ENCODE assay signal across 8 cellular contexts in genomic region chr12:22684526-22685118, GRCh38. TPM values are rescaled to one million over a fixed set of nuclear protein-coding genes. Genes with fewer than 3 reads are reported as not detected.
DNase-seq lines count a peak whose midpoint lies in the region; ATAC-seq and TF ChIP-seq lines count a peak whose summit lies in the region.

No MANE protein-coding gene starts in this region.

- H3K9me3 ChIP-seq in CD4-positive, CD25-positive, alpha-beta regulatory T cell (ENCODE audit: control insufficient read depth in 2 of 2, low read length in 2 of 2), result no peaks in the 10 kb centered on the region
- H3K9me3 ChIP-seq in T-helper 17 cell (ENCODE audit: control insufficient read depth, low read length, poor library complexity, severe bottlenecking), result no peaks in the 10 kb centered on the region
- H3K9me3 ChIP-seq in transverse colon, result no peaks in the 10 kb centered on the region

- TF ChIP-seq CTCF in LNCAP (IDR thresholded peaks at IDR 0.05) (peak; percentile 75), glutamatergic neuron (IDR thresholded peaks at IDR 0.05; ENCODE audit: partially characterized antibody, unreplicated experiment) (peak; percentile 67), transverse colon (IDR thresholded peaks at IDR 0.05) (peak; percentile 40 to 58 (median 54))

- no peak overlapping the region for H3K27ac Mint-ChIP-seq in CD4-positive, CD25-positive, alpha-beta regulatory T cell
- no peak overlapping the region for H3K27ac Mint-ChIP-seq in T-helper 17 cell
- H3K27ac Mint-ChIP-seq in glutamatergic neuron (ENCODE audit: unreplicated experiment), result no peak overlapping the region
- H3K27ac Mint-ChIP-seq in activated naive CD8-positive, alpha-beta T cell treated with anti-CD3 and anti-CD28 coated beads for 36 hours, result no peak overlapping the region

- H3K4me3 Mint-ChIP-seq in CD4-positive, CD25-positive, alpha-beta regulatory T cell, result no peak overlapping the region
- H3K4me3 Mint-ChIP-seq in T-helper 17 cell (no peak overlapping the region), glutamatergic neuron (ENCODE audit: unreplicated experiment) (no peak overlapping the region)
- no peak overlapping the region for H3K4me3 Mint-ChIP-seq in activated naive CD8-positive, alpha-beta T cell treated with anti-CD3 and anti-CD28 coated beads for 36 hours

- peaks cover 27% of the 10 kb centered on the region for H3K36me3 ChIP-seq in CD4-positive, CD25-positive, alpha-beta regulatory T cell (ENCODE audit: control insufficient read depth, insufficient read depth, low read length)
- peaks cover 0 to 13% (median 6%) of the 10 kb centered on the region in 4 donors for H3K36me3 ChIP-seq in transverse colon

- no peak for TF ChIP-seq POLR2A in transverse colon (IDR thresholded peaks at IDR 0.05)

- H3K27ac ChIP-seq in CD4-positive, CD25-positive, alpha-beta regulatory T cell (ENCODE audit: insufficient read depth, low read length, poor library complexity, severe bottlenecking), result no peak overlapping the region
- no peak overlapping the region for H3K27ac ChIP-seq in transverse colon

- peaks cover 22 to 37% (median 30%) of the 10 kb centered on the region in 4 donors for H3K4me1 Mint-ChIP-seq in CD4-positive, CD25-positive, alpha-beta regulatory T cell
- H3K4me1 Mint-ChIP-seq in T-helper 17 cell, result peaks cover 23% of the 10 kb centered on the region
- H3K4me1 Mint-ChIP-seq in glutamatergic neuron (ENCODE audit: low read depth, unreplicated experiment), result no peaks in the 10 kb centered on the region
- peaks cover 14% of the 10 kb centered on the region for H3K4me1 Mint-ChIP-seq in activated naive CD8-positive, alpha-beta T cell treated with anti-CD3 and anti-CD28 coated beads for 36 hours

- WGBS in transverse colon (ENCODE audit: low coverage in 1 of 2), 2 donors, result 20 to 25% methylated on average over 2 of the region's 2 CpGs

- no peaks in the 10 kb centered on the region for H3K4me1 ChIP-seq in CD4-positive, CD25-positive, alpha-beta regulatory T cell (ENCODE audit: control insufficient read depth, insufficient read depth, low read length, poor library complexity, severe bottlenecking)
- H3K4me1 ChIP-seq in transverse colon, result peaks cover 0 to 8% (median 1%) of the 10 kb centered on the region in 4 donors

- intact Hi-C loops in transverse colon (cut with DNase I; ENCODE audit: low total_unique reads), result no loop called here

- no peaks in the 10 kb centered on the region for H3K27me3 Mint-ChIP-seq in CD4-positive, CD25-positive, alpha-beta regulatory T cell
- H3K27me3 Mint-ChIP-seq in T-helper 17 cell (no peaks in the 10 kb centered on the region), glutamatergic neuron (ENCODE audit: unreplicated experiment) (no peaks in the 10 kb centered on the region)
- H3K27me3 Mint-ChIP-seq in activated naive CD8-positive, alpha-beta T cell treated with anti-CD3 and anti-CD28 coated beads for 36 hours, result no peaks in the 10 kb centered on the region

- no peak for TF ChIP-seq EP300 in transverse colon (IDR thresholded peaks at IDR 0.05; ENCODE audit: low read depth)

- H3K27me3 ChIP-seq in CD4-positive, CD25-positive, alpha-beta regulatory T cell (ENCODE audit: control insufficient read depth, insufficient read depth, low read length), result no peaks in the 10 kb centered on the region
- H3K27me3 ChIP-seq in transverse colon, result no peaks in the 10 kb centered on the region

- H3K9me3 Mint-ChIP-seq in CD4-positive, CD25-positive, alpha-beta regulatory T cell, result no peaks in the 10 kb centered on the region
- no peaks in the 10 kb centered on the region for H3K9me3 Mint-ChIP-seq in glutamatergic neuron (ENCODE audit: unreplicated experiment)
- peaks cover 4% of the 10 kb centered on the region for H3K9me3 Mint-ChIP-seq in activated naive CD8-positive, alpha-beta T cell treated with anti-CD3 and anti-CD28 coated beads for 36 hours

- no peak overlapping the region for H3K4me3 ChIP-seq in CD4-positive, CD25-positive, alpha-beta regulatory T cell (ENCODE audit: low read depth, low read length)
- no peak overlapping the region for H3K4me3 ChIP-seq in transverse colon

- peak in 2 of 3 donors; percentile 19 to 62 for DNase-seq in CD4-positive, CD25-positive, alpha-beta regulatory T cell
- DNase-seq in T-helper 17 cell (no peak), glutamatergic neuron (no peak), transverse colon (no peak), occipital lobe (lab: John Stamatoyannopoulos, UW) (no peak)
- no peak for DNase-seq in activated naive CD8-positive, alpha-beta T cell treated with anti-CD3 and anti-CD28 coated beads for 36 hours

- H3K36me3 Mint-ChIP-seq in CD4-positive, CD25-positive, alpha-beta regulatory T cell, result peaks cover 19% of the 10 kb centered on the region
- H3K36me3 Mint-ChIP-seq in T-helper 17 cell (ENCODE audit: low read depth), result peaks cover 8% of the 10 kb centered on the region
- H3K36me3 Mint-ChIP-seq in glutamatergic neuron (ENCODE audit: unreplicated experiment), result no peaks in the 10 kb centered on the region
- peaks cover 21% of the 10 kb centered on the region for H3K36me3 Mint-ChIP-seq in activated naive CD8-positive, alpha-beta T cell treated with anti-CD3 and anti-CD28 coated beads for 36 hours

- in situ Hi-C loops in transverse colon (cut with MboI; ENCODE audit: low pct_ligation_motif_present in 1 of 4, low pct_unique_long_range_greater_than_20kb in 1 of 4, low sequenced_read_pairs in 3 of 4), result no loop called here

- peak in 1 of 2 donors; percentile 47 for ATAC-seq in CD4-positive, CD25-positive, alpha-beta regulatory T cell (ENCODE audit: low read depth in 2 of 2)
- ATAC-seq in GM18870 (IDR thresholded peaks at IDR 0.05; ENCODE audit: unreplicated experiment), result peak; percentile 46
- ATAC-seq in T-helper 17 cell, result peak; percentile 52

RNA-seq across cellular contexts. Expression of gene ETNK1, which starts 59.7 kb away (rescaled TPM):
- 64.4 TPM for total RNA-seq in CD4-positive, CD25-positive, alpha-beta regulatory T cell
- 10 to 100 TPM; 20.9 to 24.7 (median 21.6) TPM for polyA plus RNA-seq in CD4-positive, CD25-positive, alpha-beta regulatory T cell
- total RNA-seq in T-helper 17 cell (10 to 100 TPM; 52.0 to 52.9 TPM), glutamatergic neuron (ENCODE audit: unreplicated experiment) (118 TPM), transverse colon (100 to 1,000 TPM in 3 of 4 donors, 10 to 100 TPM in 1; 48.6 to 129 (median 102) TPM), occipital lobe (182 TPM)
- total RNA-seq in activated naive CD8-positive, alpha-beta T cell treated with anti-CD3 and anti-CD28 coated beads for 36 hours, result 10 to 100 TPM; 51.7 to 52.7 TPM

Comparison
In these comparisons a context has a peak if more than half of its experiments do, and no peak if none do; other contexts are left out.
1. DNase-seq: peak in CD4-positive, CD25-positive, alpha-beta regulatory T cell (2 of 3); none in T-helper 17 cell (0 of 3), glutamatergic neuron (single experiment), transverse colon (single experiment), activated naive CD8-positive, alpha-beta T cell treated with anti-CD3 and anti-CD28 coated beads for 36 hours (single experiment) and occipital lobe (single experiment).
2. Peak in every context shown above with its lines, with median percentiles within 50 percentile points of each other: CTCF ChIP-seq.